ENCODE assay signal across 9 cellular contexts in the genomic region with DNA sequence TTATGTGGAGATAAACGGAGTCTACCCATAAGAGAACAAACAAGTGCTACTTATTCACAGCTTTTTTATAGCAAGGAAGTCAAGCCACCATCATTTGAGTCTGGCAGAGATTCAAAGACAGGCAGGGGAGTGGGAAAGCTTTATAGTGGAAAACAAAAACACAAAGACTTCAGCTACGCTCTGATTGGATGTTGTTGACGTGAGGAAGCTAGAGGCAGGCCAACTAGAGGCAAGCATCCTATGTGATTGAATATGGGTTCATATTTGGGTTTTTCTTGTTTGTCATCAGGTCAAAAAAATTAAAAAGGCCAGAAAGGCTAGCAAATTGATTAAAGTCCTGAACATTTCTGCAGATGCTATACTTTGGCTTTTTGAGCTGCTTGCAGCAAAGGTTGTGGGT. TPM values are rescaled to one million over a fixed set of nuclear protein-coding genes. Genes with fewer than 3 reads are reported as not detected.
DNase-seq lines count a peak whose midpoint lies in the region; ATAC-seq and TF ChIP-seq lines count a peak whose summit lies in the region.
"Had no signal": no experiment of that assay in that cellular context is flagged by ENCODE, and none has a peak within 500 bp of the region (broad histone marks: within the 10 kb centered on the region; RNA-seq: fewer than 3 reads in every experiment).

No MANE protein-coding gene starts in this region.

- H3K4me1 ChIP-seq in right cardiac atrium (ENCODE audit: control insufficient read depth, insufficient read depth, low read length) (no peaks in the 10 kb centered on the region), SJCRH30 (0 out of 2 replicates have a peak, but pooled peaks cover 3% of the 10 kb centered on the region), colonic mucosa (no peaks in the 10 kb centered on the region)
- H3K4me1 ChIP-seq: thyroid gland had no signal

- DNase-seq in right cardiac atrium = no peak
- DNase-seq in left ventricle myocardium superior = no peak
- peak; percentile 19 to 66 for DNase-seq in SJCRH30
- DNase-seq in immature natural killer cell = no peak
- no peak for DNase-seq in glutamatergic neuron
- no peak for DNase-seq in omental fat pad (ENCODE audit: low spot score)
- no peak for DNase-seq in colonic mucosa

- H3K4me3 ChIP-seq in right cardiac atrium (ENCODE audit: low read length) = peak overlapping the region; percentile 96
- H3K4me3 ChIP-seq in SJCRH30 = peak overlapping the region; percentile 75
- no peak overlapping the region for H3K4me3 ChIP-seq in colonic mucosa

- no peaks in the 10 kb centered on the region for H3K9me3 ChIP-seq in right cardiac atrium (ENCODE audit: control insufficient read depth, low read length)
- H3K9me3 ChIP-seq in SJCRH30 (replicated peaks) = no peaks in the 10 kb centered on the region
- H3K9me3 ChIP-seq in colonic mucosa = no peaks in the 10 kb centered on the region
- H3K9me3 ChIP-seq: thyroid gland had no signal

- intact Hi-C loops in right cardiac atrium (cut with DNase I) (no loop called here), left ventricle myocardium superior (cut with micrococcal nuclease) (no loop called here), colonic mucosa (cut with DNase I) (no loop called here)

- H3K9ac ChIP-seq in colonic mucosa (ENCODE audit: low read depth in 2 of 2, low read length in 2 of 2) = no peak overlapping the region

- ATAC-seq in right cardiac atrium (no peak), left ventricle myocardium superior (no peak), omental fat pad (ENCODE audit: low FRiP score) (no peak), HG03097 (IDR thresholded peaks at IDR 0.05; ENCODE audit: low FRiP score, unreplicated experiment) (no peak)

- H3K36me3 ChIP-seq in SJCRH30 = peaks cover 14% of the 10 kb centered on the region
- no peaks in the 10 kb centered on the region for H3K36me3 ChIP-seq in colonic mucosa
- H3K36me3 ChIP-seq: thyroid gland had no signal

- WGBS in right cardiac atrium = 55% methylated on average over 3 of the region's 3 CpGs

- no peaks in the 10 kb centered on the region for H3K36me3 Mint-ChIP-seq in immature natural killer cell
- no peaks in the 10 kb centered on the region for H3K36me3 Mint-ChIP-seq in glutamatergic neuron (ENCODE audit: unreplicated experiment)

- H3K9me3 Mint-ChIP-seq in immature natural killer cell (peaks cover 0 to 5% (median 0%) of the 10 kb centered on the region in 6 donors), glutamatergic neuron (ENCODE audit: unreplicated experiment) (peaks cover 9% of the 10 kb centered on the region)

- H3K27me3 ChIP-seq in right cardiac atrium (ENCODE audit: control insufficient read depth, insufficient read depth) (no peaks in the 10 kb centered on the region), SJCRH30 (no peaks in the 10 kb centered on the region), colonic mucosa (no peaks in the 10 kb centered on the region)
- H3K27me3 ChIP-seq: thyroid gland had no signal

- H3K4me1 Mint-ChIP-seq in immature natural killer cell = peaks cover 5 to 10% of the 10 kb centered on the region in 2 donors
- H3K4me1 Mint-ChIP-seq in glutamatergic neuron (ENCODE audit: low read depth, unreplicated experiment) = peaks cover 5% of the 10 kb centered on the region

- TF ChIP-seq CTCF in glutamatergic neuron (IDR thresholded peaks at IDR 0.05; ENCODE audit: partially characterized antibody, unreplicated experiment) (no peak), omental fat pad (IDR thresholded peaks at IDR 0.05) (no peak), colonic mucosa (IDR thresholded peaks at IDR 0.05) (no peak)

- peaks cover 4 to 18% (median 7%) of the 10 kb centered on the region in 3 donors for H3K27me3 Mint-ChIP-seq in immature natural killer cell (ENCODE audit: low read depth in 3 of 3)
- no peaks in the 10 kb centered on the region for H3K27me3 Mint-ChIP-seq in glutamatergic neuron (ENCODE audit: unreplicated experiment)

- H3K27ac Mint-ChIP-seq in immature natural killer cell = no peak overlapping the region
- no peak overlapping the region for H3K27ac Mint-ChIP-seq in glutamatergic neuron (ENCODE audit: unreplicated experiment)

- H3K4me3 Mint-ChIP-seq in immature natural killer cell = peak overlapping the region in 3 of 5 donors; percentile 58 to 86 (median 83)
- H3K4me3 Mint-ChIP-seq in glutamatergic neuron (ENCODE audit: unreplicated experiment) = no peak overlapping the region

- H3K27ac ChIP-seq in right cardiac atrium (ENCODE audit: low read length) (no peak overlapping the region), SJCRH30 (no peak overlapping the region), colonic mucosa (no peak overlapping the region)

RNA-seq across cellular contexts. Expression of a gene that starts 0.7 kb away (rescaled TPM):
- total RNA-seq in right cardiac atrium (100 to 1,000 TPM in 2 of 4 donors, 10 to 100 TPM in 2; 85.3 to 128 (median 96.2) TPM), left ventricle myocardium superior (66.1 TPM), glutamatergic neuron (ENCODE audit: unreplicated experiment) (56.5 TPM), omental fat pad (100 to 1,000 TPM in 3 of 4 donors, 10 to 100 TPM in 1; 90.0 to 221 (median 107) TPM), colonic mucosa (10 to 100 TPM; 19.0 to 21.1 TPM)
- polyA plus RNA-seq in right cardiac atrium (276 TPM), immature natural killer cell (10 to 100 TPM in 1 of 3 donors, 1 to 10 TPM in 2; 1.6 to 10.8 (median 4.8) TPM)
- 98.4 and 112 TPM in 2 replicates for total RNA-seq in SJCRH30 (2014; rRNA removed; shearing (Covaris generic))

RNA-seq across cellular contexts. Expression of a gene that starts 23.2 kb away (rescaled TPM):
- total RNA-seq in right cardiac atrium = 10 to 100 TPM; 35.4 to 42.8 (median 42.3) TPM
- 71.5 TPM for polyA plus RNA-seq in right cardiac atrium
- 24.5 TPM for total RNA-seq in left ventricle myocardium superior
- 24.1 and 26.0 TPM in 2 replicates for total RNA-seq in SJCRH30 (2014; rRNA removed; shearing (Covaris generic))
- polyA plus RNA-seq in immature natural killer cell = 10 to 100 TPM in 2 of 3 donors, 1 to 10 TPM in 1; 6.8 to 11.4 (median 10.6) TPM
- 9.0 TPM for total RNA-seq in glutamatergic neuron (ENCODE audit: unreplicated experiment)
- 10 to 100 TPM; 23.9 to 41.7 (median 31.2) TPM for total RNA-seq in omental fat pad
- 1 to 10 TPM; 4.9 to 7.8 TPM for total RNA-seq in colonic mucosa

RNA-seq across cellular contexts. Expression of a gene that starts 44.2 kb away (rescaled TPM):
- total RNA-seq in right cardiac atrium (10 to 100 TPM; 33.5 to 41.1 (median 36.4) TPM), left ventricle myocardium superior (20.0 TPM), glutamatergic neuron (ENCODE audit: unreplicated experiment) (7.7 TPM), omental fat pad (10 to 100 TPM; 32.8 to 70.3 (median 51.7) TPM), colonic mucosa (10 to 100 TPM; 11.2 to 13.0 TPM)
- polyA plus RNA-seq in right cardiac atrium (42.5 TPM), immature natural killer cell (10 to 100 TPM; 19.7 to 31.2 (median 21.3) TPM)
- total RNA-seq in SJCRH30 (2014; rRNA removed; shearing (Covaris generic)) = 45.2 and 56.1 TPM in 2 replicates

Comparison
In these comparisons a context has a peak if more than half of its experiments do, and no peak if none do; other contexts are left out.
1. DNase-seq: peak in SJCRH30 (2 of 2); none in right cardiac atrium (0 of 3), left ventricle myocardium superior (single experiment), immature natural killer cell (0 of 3), glutamatergic neuron (single experiment), omental fat pad (single experiment) and colonic mucosa (single experiment).